ENCODE assay signal across 1 cellular context in the genomic region with DNA sequence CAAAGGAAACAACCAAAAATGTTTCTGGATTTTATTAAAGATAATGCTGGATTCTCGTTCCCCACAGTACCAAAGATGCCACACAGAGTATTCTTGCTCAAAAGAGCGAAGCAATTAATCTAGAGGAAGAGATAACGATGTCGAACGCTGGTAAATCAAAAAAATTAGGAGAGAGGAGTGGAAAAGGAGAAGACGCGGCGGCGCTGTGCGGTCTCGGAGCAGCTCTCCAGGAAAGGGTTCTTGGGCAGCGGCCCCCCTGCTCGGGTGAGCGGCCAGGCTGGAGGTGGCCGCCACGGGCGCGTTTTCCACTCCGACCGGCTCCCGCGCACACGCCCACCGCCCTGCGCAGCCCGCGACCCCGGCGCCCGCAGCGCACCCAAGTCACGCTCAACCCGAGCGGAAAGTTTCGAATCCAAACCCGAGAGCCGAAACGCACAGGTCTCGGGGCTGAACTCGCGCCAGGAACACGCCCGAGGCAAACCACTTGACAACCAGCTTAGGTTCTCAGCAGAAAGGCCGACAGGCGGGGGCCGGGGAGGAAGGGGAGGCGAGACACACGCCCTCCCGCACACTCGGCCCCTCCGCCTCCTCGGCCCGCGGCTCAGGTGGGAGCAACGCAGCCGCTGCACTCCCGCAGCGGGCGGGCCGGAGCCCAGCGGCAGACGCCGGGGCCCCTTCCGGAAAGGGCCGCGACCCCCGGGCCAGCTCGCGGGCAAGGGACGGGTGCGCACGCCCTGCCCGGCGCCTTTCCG.
TF ChIP-seq lines count a peak whose summit lies in the region.

No MANE protein-coding gene starts in this region.

TF ChIP-seq in K562, 482 proteins besides CTCF, POLR2A, EP300 and RAD21 (continues in another document):
- TF ChIP-seq, protein P1, sequence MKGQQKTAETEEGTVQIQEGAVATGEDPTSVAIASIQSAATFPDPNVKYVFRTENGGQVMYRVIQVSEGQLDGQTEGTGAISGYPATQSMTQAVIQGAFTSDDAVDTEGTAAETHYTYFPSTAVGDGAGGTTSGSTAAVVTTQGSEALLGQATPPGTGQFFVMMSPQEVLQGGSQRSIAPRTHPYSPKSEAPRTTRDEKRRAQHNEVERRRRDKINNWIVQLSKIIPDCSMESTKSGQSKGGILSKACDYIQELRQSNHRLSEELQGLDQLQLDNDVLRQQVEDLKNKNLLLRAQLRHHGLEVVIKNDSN (CRISPR knock-in tag; IDR thresholded peaks at IDR 0.05): no peak
- TF ChIP-seq NRF1 (conservative IDR thresholded peaks at IDR 0.05 in 1 of 2, IDR thresholded peaks at IDR 0.05 in 1 of 2) (peak; percentile 80 to 82), HMGN3 (IDR thresholded peaks at IDR 0.05; ENCODE audit: borderline replicate concordance, extremely low read depth, insufficient read length, low read depth, low read length) (peak; percentile 11), L3MBTL2 (IDR thresholded peaks at IDR 0.05) (peak; percentile 57; the same call in 1 of the 2 replicates), SIN3A (IDR thresholded peaks at IDR 0.05; ENCODE audit: borderline replicate concordance in 2 of 2, control insufficient read depth in 1 of 2, low read depth in 2 of 2, low read length in 2 of 2) (peak; percentile 21 to 63; a peak in 2 of 4 replicates), ZNF561 (CRISPR knock-in tag; conservative IDR thresholded peaks at IDR 0.05) (no peak), SAFB (IDR thresholded peaks at IDR 0.05; ENCODE audit: borderline replicate concordance, low read depth, low read length) (peak; percentile 58; the same call in 1 of the 2 replicates), ZBTB17 (CRISPR knock-in tag; IDR thresholded peaks at IDR 0.05) (peak; percentile 68; the same call in 1 of the 2 replicates), GABPA (tag; conservative IDR thresholded peaks at IDR 0.05; ENCODE audit: low read depth) (peak; percentile 57; the same call in 1 of the 2 replicates), TAF1 (IDR thresholded peaks at IDR 0.05; ENCODE audit: control insufficient read depth, extremely low read depth, insufficient read depth, low read length, severe bottlenecking) (peak; percentile 16), RUNX1 (IDR thresholded peaks at IDR 0.05; ENCODE audit: low read depth) (0 out of 2 replicates have a peak, but pooled peaks have one; percentile 36), U2AF1 (optimal IDR thresholded peaks at IDR 0.05; ENCODE audit: low read depth, low read length) (peak; percentile 45), NR4A1 (CRISPR knock-in tag; IDR thresholded peaks at IDR 0.05) (peak; percentile 45; the same call in 1 of the 2 replicates), NR4A1 (tag; IDR thresholded peaks at IDR 0.05) (no peak), ELF1 (tag; IDR thresholded peaks at IDR 0.05) (no peak), ZNF232 (CRISPR knock-in tag; IDR thresholded peaks at IDR 0.05) (0 out of 2 replicates have a peak, but pooled peaks have one; percentile 45), KLF10 (CRISPR knock-in tag; IDR thresholded peaks at IDR 0.05) (no peak), ZNF589 (CRISPR knock-in tag; IDR thresholded peaks at IDR 0.05; ENCODE audit: low read depth) (no peak), POLR2B (IDR thresholded peaks at IDR 0.05; ENCODE audit: low read depth, partially characterized antibody) (no peak), ARID2 (IDR thresholded peaks at IDR 0.05) (no peak), GATAD2A (IDR thresholded peaks at IDR 0.05) (no peak), FOXM1 (IDR thresholded peaks at IDR 0.05; ENCODE audit: low read depth) (no peak), FOXM1 (CRISPR knock-in tag; IDR thresholded peaks at IDR 0.05; ENCODE audit: low read depth) (no peak), BRCA1 (IDR thresholded peaks at IDR 0.05) (no peak), BRCA1 (CRISPR knock-in tag; IDR thresholded peaks at IDR 0.05) (no peak), ZNF146 (CRISPR knock-in tag; IDR thresholded peaks at IDR 0.05; ENCODE audit: unreplicated experiment) (no peak), XRCC4 (IDR thresholded peaks at IDR 0.05; ENCODE audit: extremely low read depth, insufficient read depth, insufficient read length) (no peak), NFYB (IDR thresholded peaks at IDR 0.05; ENCODE audit: extremely low read depth, insufficient read length) (no peak), TAF15 (IDR thresholded peaks at IDR 0.05; ENCODE audit: low read depth, low read length) (no peak), LARP7 (IDR thresholded peaks at IDR 0.05) (no peak), NFE2 (IDR thresholded peaks at IDR 0.05; ENCODE audit: low read depth) (no peak), ETV6 (IDR thresholded peaks at IDR 0.05; ENCODE audit: borderline replicate concordance in 1 of 2, low read depth in 2 of 2, low read length in 1 of 2) (no peak), ETV6 (CRISPR knock-in tag; IDR thresholded peaks at IDR 0.05; ENCODE audit: borderline replicate concordance) (no peak), HDAC3 (IDR thresholded peaks at IDR 0.05; ENCODE audit: borderline replicate concordance, partially characterized antibody) (no peak), DNMT1 (IDR thresholded peaks at IDR 0.05) (no peak), MTA1 (IDR thresholded peaks at IDR 0.05; ENCODE audit: borderline replicate concordance) (no peak), ZNF133 (CRISPR knock-in tag; IDR thresholded peaks at IDR 0.05) (no peak), PHF21A (IDR thresholded peaks at IDR 0.05; ENCODE audit: borderline replicate concordance, low read depth) (no peak), HSF4 (CRISPR knock-in tag; IDR thresholded peaks at IDR 0.05; ENCODE audit: borderline replicate concordance) (no peak), FUS (optimal IDR thresholded peaks at IDR 0.05; ENCODE audit: low read depth, low read length) (peak; percentile 20), GATA2 (CRISPR knock-in tag; IDR thresholded peaks at IDR 0.05) (no peak), CSDE1 (IDR thresholded peaks at IDR 0.05) (no peak), MAFK (IDR thresholded peaks at IDR 0.05; ENCODE audit: low read length) (no peak)
- TF ChIP-seq, protein P2, sequence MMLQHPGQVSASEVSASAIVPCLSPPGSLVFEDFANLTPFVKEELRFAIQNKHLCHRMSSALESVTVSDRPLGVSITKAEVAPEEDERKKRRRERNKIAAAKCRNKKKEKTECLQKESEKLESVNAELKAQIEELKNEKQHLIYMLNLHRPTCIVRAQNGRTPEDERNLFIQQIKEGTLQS (IDR thresholded peaks at IDR 0.05): no peak
- TF ChIP-seq, protein P2 (CRISPR knock-in tag; conservative IDR thresholded peaks at IDR 0.05): no peak
- TF ChIP-seq, protein P3, sequence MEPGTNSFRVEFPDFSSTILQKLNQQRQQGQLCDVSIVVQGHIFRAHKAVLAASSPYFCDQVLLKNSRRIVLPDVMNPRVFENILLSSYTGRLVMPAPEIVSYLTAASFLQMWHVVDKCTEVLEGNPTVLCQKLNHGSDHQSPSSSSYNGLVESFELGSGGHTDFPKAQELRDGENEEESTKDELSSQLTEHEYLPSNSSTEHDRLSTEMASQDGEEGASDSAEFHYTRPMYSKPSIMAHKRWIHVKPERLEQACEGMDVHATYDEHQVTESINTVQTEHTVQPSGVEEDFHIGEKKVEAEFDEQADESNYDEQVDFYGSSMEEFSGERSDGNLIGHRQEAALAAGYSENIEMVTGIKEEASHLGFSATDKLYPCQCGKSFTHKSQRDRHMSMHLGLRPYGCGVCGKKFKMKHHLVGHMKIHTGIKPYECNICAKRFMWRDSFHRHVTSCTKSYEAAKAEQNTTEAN (CRISPR knock-in tag; IDR thresholded peaks at IDR 0.05): no peak
- TF ChIP-seq, protein P4, sequence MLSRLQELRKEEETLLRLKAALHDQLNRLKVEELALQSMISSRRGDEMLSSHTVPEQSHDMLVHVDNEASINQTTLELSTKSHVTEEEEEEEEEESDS (CRISPR knock-in tag; IDR thresholded peaks at IDR 0.05): no peak
- TF ChIP-seq, protein P5, sequence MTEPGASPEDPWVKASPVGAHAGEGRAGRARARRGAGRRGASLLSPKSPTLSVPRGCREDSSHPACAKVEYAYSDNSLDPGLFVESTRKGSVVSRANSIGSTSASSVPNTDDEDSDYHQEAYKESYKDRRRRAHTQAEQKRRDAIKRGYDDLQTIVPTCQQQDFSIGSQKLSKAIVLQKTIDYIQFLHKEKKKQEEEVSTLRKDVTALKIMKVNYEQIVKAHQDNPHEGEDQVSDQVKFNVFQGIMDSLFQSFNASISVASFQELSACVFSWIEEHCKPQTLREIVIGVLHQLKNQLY (CRISPR knock-in tag; conservative IDR thresholded peaks at IDR 0.05): 0 out of 4 replicates have a peak, but pooled peaks of 1 of the 2 experiments have one; percentile 41
- TF ChIP-seq, protein P6, sequence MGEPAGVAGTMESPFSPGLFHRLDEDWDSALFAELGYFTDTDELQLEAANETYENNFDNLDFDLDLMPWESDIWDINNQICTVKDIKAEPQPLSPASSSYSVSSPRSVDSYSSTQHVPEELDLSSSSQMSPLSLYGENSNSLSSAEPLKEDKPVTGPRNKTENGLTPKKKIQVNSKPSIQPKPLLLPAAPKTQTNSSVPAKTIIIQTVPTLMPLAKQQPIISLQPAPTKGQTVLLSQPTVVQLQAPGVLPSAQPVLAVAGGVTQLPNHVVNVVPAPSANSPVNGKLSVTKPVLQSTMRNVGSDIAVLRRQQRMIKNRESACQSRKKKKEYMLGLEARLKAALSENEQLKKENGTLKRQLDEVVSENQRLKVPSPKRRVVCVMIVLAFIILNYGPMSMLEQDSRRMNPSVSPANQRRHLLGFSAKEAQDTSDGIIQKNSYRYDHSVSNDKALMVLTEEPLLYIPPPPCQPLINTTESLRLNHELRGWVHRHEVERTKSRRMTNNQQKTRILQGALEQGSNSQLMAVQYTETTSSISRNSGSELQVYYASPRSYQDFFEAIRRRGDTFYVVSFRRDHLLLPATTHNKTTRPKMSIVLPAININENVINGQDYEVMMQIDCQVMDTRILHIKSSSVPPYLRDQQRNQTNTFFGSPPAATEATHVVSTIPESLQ (CRISPR knock-in tag; IDR thresholded peaks at IDR 0.05): no peak
- TF ChIP-seq, protein P7, sequence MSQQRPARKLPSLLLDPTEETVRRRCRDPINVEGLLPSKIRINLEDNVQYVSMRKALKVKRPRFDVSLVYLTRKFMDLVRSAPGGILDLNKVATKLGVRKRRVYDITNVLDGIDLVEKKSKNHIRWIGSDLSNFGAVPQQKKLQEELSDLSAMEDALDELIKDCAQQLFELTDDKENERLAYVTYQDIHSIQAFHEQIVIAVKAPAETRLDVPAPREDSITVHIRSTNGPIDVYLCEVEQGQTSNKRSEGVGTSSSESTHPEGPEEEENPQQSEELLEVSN (IDR thresholded peaks at IDR 0.05; ENCODE audit: borderline replicate concordance in 1 of 2, extremely low read depth in 1 of 2, insufficient read depth in 1 of 2, insufficient read length in 1 of 2, low read depth in 1 of 2, low read length in 1 of 2, poor library complexity in 1 of 2, severe bottlenecking in 1 of 2): peak in 1 of 2 experiments; percentile 44
- TF ChIP-seq, protein P8, sequence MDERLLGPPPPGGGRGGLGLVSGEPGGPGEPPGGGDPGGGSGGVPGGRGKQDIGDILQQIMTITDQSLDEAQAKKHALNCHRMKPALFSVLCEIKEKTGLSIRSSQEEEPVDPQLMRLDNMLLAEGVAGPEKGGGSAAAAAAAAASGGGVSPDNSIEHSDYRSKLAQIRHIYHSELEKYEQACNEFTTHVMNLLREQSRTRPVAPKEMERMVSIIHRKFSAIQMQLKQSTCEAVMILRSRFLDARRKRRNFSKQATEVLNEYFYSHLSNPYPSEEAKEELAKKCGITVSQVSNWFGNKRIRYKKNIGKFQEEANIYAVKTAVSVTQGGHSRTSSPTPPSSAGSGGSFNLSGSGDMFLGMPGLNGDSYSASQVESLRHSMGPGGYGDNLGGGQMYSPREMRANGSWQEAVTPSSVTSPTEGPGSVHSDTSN (CRISPR knock-in tag; IDR thresholded peaks at IDR 0.05; ENCODE audit: low read depth): no peak
- TF ChIP-seq, protein P8 (tag; conservative IDR thresholded peaks at IDR 0.05; ENCODE audit: low read depth): peak; percentile 42; the same call in 1 of the 2 replicates
- TF ChIP-seq, protein P9, sequence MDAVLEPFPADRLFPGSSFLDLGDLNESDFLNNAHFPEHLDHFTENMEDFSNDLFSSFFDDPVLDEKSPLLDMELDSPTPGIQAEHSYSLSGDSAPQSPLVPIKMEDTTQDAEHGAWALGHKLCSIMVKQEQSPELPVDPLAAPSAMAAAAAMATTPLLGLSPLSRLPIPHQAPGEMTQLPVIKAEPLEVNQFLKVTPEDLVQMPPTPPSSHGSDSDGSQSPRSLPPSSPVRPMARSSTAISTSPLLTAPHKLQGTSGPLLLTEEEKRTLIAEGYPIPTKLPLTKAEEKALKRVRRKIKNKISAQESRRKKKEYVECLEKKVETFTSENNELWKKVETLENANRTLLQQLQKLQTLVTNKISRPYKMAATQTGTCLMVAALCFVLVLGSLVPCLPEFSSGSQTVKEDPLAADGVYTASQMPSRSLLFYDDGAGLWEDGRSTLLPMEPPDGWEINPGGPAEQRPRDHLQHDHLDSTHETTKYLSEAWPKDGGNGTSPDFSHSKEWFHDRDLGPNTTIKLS (IDR thresholded peaks at IDR 0.05; ENCODE audit: borderline replicate concordance, low read depth): peak; percentile 65
- TF ChIP-seq, protein P10, sequence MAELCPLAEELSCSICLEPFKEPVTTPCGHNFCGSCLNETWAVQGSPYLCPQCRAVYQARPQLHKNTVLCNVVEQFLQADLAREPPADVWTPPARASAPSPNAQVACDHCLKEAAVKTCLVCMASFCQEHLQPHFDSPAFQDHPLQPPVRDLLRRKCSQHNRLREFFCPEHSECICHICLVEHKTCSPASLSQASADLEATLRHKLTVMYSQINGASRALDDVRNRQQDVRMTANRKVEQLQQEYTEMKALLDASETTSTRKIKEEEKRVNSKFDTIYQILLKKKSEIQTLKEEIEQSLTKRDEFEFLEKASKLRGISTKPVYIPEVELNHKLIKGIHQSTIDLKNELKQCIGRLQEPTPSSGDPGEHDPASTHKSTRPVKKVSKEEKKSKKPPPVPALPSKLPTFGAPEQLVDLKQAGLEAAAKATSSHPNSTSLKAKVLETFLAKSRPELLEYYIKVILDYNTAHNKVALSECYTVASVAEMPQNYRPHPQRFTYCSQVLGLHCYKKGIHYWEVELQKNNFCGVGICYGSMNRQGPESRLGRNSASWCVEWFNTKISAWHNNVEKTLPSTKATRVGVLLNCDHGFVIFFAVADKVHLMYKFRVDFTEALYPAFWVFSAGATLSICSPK (IDR thresholded peaks at IDR 0.05; ENCODE audit: borderline replicate concordance): no peak
